In genomic region chr14:70842851-70843462, GRCh38 we compare ENCODE assay signal across 21 cellular contexts.
"Had no signal": no experiment of that assay in that cellular context is flagged by ENCODE, and none has a peak within 500 bp of the region (broad histone marks: within the 10 kb centered on the region; RNA-seq: fewer than 3 reads in every experiment).

No MANE protein-coding gene starts in this region.

- H3K27ac ChIP-seq: transverse colon, vagina had no signal

- H3K4me3 ChIP-seq: smooth muscle cell, transverse colon, vagina had no signal

- ATAC-seq: activated CD8-positive, alpha-beta T cell treated with anti-CD3 and anti-CD28 coated beads, Interleukin-2, amount 10 ng/mL, durations not matched to agents 7 days and 5 days; activated T-cell treated with anti-CD3 and anti-CD28 coated beads, Interleukin-2, amount 50 U/mL, for 72 hours; effector memory CD8-positive, alpha-beta T cell; natural killer cell treated with Interleukin-12 subunit alpha and Interleukin-12 subunit beta and Interleukin-15 and Interleukin-18, amount 100 ng/mL, for 72 hours; stimulated activated naive CD8-positive, alpha-beta T cell treated with anti-CD3 and anti-CD28 coated beads, Interleukin-15, Interleukin-2, amounts not matched to agents 100 U/mL and 50 U/mL, for 24 hours had no signal

- H3K27me3 ChIP-seq: transverse colon, vagina had no signal

- H3K27me3 Mint-ChIP-seq: activated naive CD8-positive, alpha-beta T cell treated with anti-CD3 and anti-CD28 coated beads for 36 hours; effector memory CD8-positive, alpha-beta T cell had no signal

- H3K36me3 Mint-ChIP-seq: activated naive CD8-positive, alpha-beta T cell treated with anti-CD3 and anti-CD28 coated beads for 36 hours; brain; natural killer cell treated with Interleukin-12 subunit alpha and Interleukin-12 subunit beta and Interleukin-15 and Interleukin-18, amount 100 ng/mL, for 72 hours had no signal

- H3K27ac Mint-ChIP-seq: activated B cell treated with CpG ODN at 0.5 μM for 24 hours; activated CD8-positive, alpha-beta T cell treated with anti-CD3 and anti-CD28 coated beads, Interleukin-2, amount 10 ng/mL, durations not matched to agents 7 days and 5 days; activated naive CD8-positive, alpha-beta T cell treated with anti-CD3 and anti-CD28 coated beads for 36 hours; activated T-cell treated with anti-CD3 and anti-CD28 coated beads, Interleukin-2, amount 50 U/mL, for 72 hours; effector memory CD8-positive, alpha-beta T cell; natural killer cell treated with Interleukin-12 subunit alpha and Interleukin-12 subunit beta and Interleukin-15 and Interleukin-18, amount 100 ng/mL, for 72 hours had no signal

- H3K4me1 ChIP-seq: vagina had no signal

- FAIRE-seq: TTC549 had no signal

- H3K4me3 Mint-ChIP-seq: activated B cell treated with CpG ODN at 0.5 μM for 24 hours; activated CD8-positive, alpha-beta T cell treated with anti-CD3 and anti-CD28 coated beads, Interleukin-2, amount 10 ng/mL, durations not matched to agents 7 days and 5 days; activated naive CD8-positive, alpha-beta T cell treated with anti-CD3 and anti-CD28 coated beads for 36 hours; activated T-cell treated with anti-CD3 and anti-CD28 coated beads, Interleukin-2, amount 50 U/mL, for 72 hours; brain; effector memory CD8-positive, alpha-beta T cell; natural killer cell treated with Interleukin-12 subunit alpha and Interleukin-12 subunit beta and Interleukin-15 and Interleukin-18, amount 100 ng/mL, for 72 hours had no signal

- H3K36me3 ChIP-seq: transverse colon, vagina had no signal

- H3K4me2 ChIP-seq: smooth muscle cell had no signal

- H3K4me1 Mint-ChIP-seq: activated B cell treated with CpG ODN at 0.5 μM for 24 hours; activated naive CD8-positive, alpha-beta T cell treated with anti-CD3 and anti-CD28 coated beads for 36 hours; brain had no signal

- H3K9me3 ChIP-seq: transverse colon, vagina had no signal

- H3K9me3 Mint-ChIP-seq: activated B cell treated with CpG ODN at 0.5 μM for 24 hours; activated naive CD8-positive, alpha-beta T cell treated with anti-CD3 and anti-CD28 coated beads for 36 hours; brain; effector memory CD8-positive, alpha-beta T cell; natural killer cell treated with Interleukin-12 subunit alpha and Interleukin-12 subunit beta and Interleukin-15 and Interleukin-18, amount 100 ng/mL, for 72 hours had no signal

- DNase-seq: activated B cell treated with CpG ODN at 0.5 μM for 24 hours; activated CD4-positive, alpha-beta T cell treated with anti-CD3 and anti-CD28 coated beads for 48 hours; activated CD8-positive, alpha-beta memory T cell treated with anti-CD3 and anti-CD28 coated beads, Interleukin-2, amount 50 U/mL, for 4 hours; activated CD8-positive, alpha-beta T cell treated with anti-CD3 and anti-CD28 coated beads, Interleukin-2, amount 10 ng/mL, durations not matched to agents 7 days and 5 days; activated gamma-delta T cell; activated naive CD8-positive, alpha-beta T cell treated with anti-CD3 and anti-CD28 coated beads for 36 hours; activated T-cell treated with anti-CD3 and anti-CD28 coated beads, Interleukin-2, amount 50 U/mL, for 72 hours; cerebellar nuclear complex; effector memory CD8-positive, alpha-beta T cell; erythroblast; foreskin fibroblast; stimulated activated CD4-positive, alpha-beta T cell treated with anti-CD3 and anti-CD28 coated beads, Interleukin-4, amount 100 ng/mL, for 4 hours; stimulated activated CD8-positive, alpha-beta memory T cell treated with anti-CD3 and anti-CD28 coated beads, Interleukin-4, amount 100 ng/mL, for 48 hours; stimulated activated naive CD8-positive, alpha-beta T cell treated with anti-CD3 and anti-CD28 coated beads, Interleukin-15, Interleukin-2, amounts not matched to agents 100 U/mL and 50 U/mL, for 24 hours; T-helper 2 cell; transverse colon had no signal
